ENCODE assay signal across 1 cellular context in genomic region chr5:101580591-101580990, GRCh38.
TF ChIP-seq lines count a peak whose summit lies in the region.

No MANE protein-coding gene starts in this region.

TF ChIP-seq in HepG2, 621 proteins besides CTCF, POLR2A, EP300 and RAD21 (continued from another document):
- no peak for TF ChIP-seq AKNA (CRISPR knock-in tag; IDR thresholded peaks at IDR 0.05; ENCODE audit: borderline replicate concordance)
